Comparison of ENCODE assay signal across 23 cellular contexts in genomic region chr3:197858133-197858532, GRCh38.
DNase-seq lines count a peak whose midpoint lies in the region; ATAC-seq, FAIRE-seq and TF ChIP-seq lines count a peak whose summit lies in the region.
"Had no signal": no experiment of that assay in that cellular context is flagged by ENCODE, and none has a peak within 500 bp of the region (broad histone marks: within the 10 kb centered on the region; RNA-seq: fewer than 3 reads in every experiment).

No MANE protein-coding gene starts in this region.

- no peaks in the 10 kb centered on the region for H4K20me1 ChIP-seq in GM12878 (ENCODE audit: control insufficient read depth, insufficient read depth)

- H3K4me1 ChIP-seq in HUES6 (ENCODE audit: control insufficient read depth, insufficient read depth, low read length) (peaks cover 43% of the 10 kb centered on the region), GM12878 (ENCODE audit: control insufficient read depth, insufficient read depth, low read length) (no peaks in the 10 kb centered on the region; the same call in 1 of the 2 replicates), upper lobe of left lung (no peaks in the 10 kb centered on the region)

- in situ Hi-C loops in GM12878 (cut with MboI): no loop called here

- TF ChIP-seq CTCF in GM12865 (IDR thresholded peaks at IDR 0.05; ENCODE audit: insufficient read depth, low read depth, low read length, missing control alignments) (no peak), GM12878 (IDR thresholded peaks at IDR 0.05 in 2 of 3, conservative IDR thresholded peaks at IDR 0.05 in 1 of 3; ENCODE audit: control insufficient read depth in 2 of 3, extremely low read depth in 1 of 3, insufficient read depth in 1 of 3, low read depth in 3 of 3, low read length in 3 of 3) (no peak), upper lobe of left lung (IDR thresholded peaks at IDR 0.05) (no peak)

- TF ChIP-seq POLR2A in GM12878 (IDR thresholded peaks at IDR 0.05; ENCODE audit: low read depth, low read length) (no peak), upper lobe of left lung (IDR thresholded peaks at IDR 0.05) (no peak)

- 71% methylated on average over 3 of the region's 3 CpGs for WGBS in GM12878 (ENCODE audit: insufficient coverage, insufficient replicate concordance, low lambda C conversion rate, missing lambda C conversion rate)
- WGBS in upper lobe of left lung, 2 donors: 87 to 92% methylated on average over 3 of the region's 3 CpGs

- H3K36me3 ChIP-seq in HUES6 (ENCODE audit: control insufficient read depth, insufficient read depth, low read length): peaks cover 32% of the 10 kb centered on the region
- peaks cover 0 to 16% of the 10 kb centered on the region in 2 experiments; a peak in 3 of 4 replicates for H3K36me3 ChIP-seq in GM12878 (ENCODE audit: control insufficient read depth in 2 of 2, insufficient read depth in 2 of 2, low read length in 1 of 2)
- peaks cover 0 to 46% (median 23%) of the 10 kb centered on the region in 4 donors for H3K36me3 ChIP-seq in upper lobe of left lung

- SMC1A ChIA-PET in GM12878 (lab: Charles Lee; ENCODE audit: uncharacterized antibody, unreplicated experiment): interaction anchor here (0.8 to 2.4 kb wide), 3 partner anchors 10 to 55 kb away, joined by 3 to 7 read pairs (median 4); no protein-coding TSS in a partner anchor

- 0 out of 2 replicates have a peak overlapping the region, but pooled peaks have one; percentile 36 for H3K27ac ChIP-seq in HUES6 (ENCODE audit: low read depth, low read length)
- H3K27ac ChIP-seq in GM12878 (ENCODE audit: control insufficient read depth, insufficient read depth): no peak overlapping the region
- no peak overlapping the region for H3K27ac ChIP-seq in upper lobe of left lung

- peak overlapping the region; percentile 82 for H3K4me3 Mint-ChIP-seq in stimulated activated memory B cell treated with anti-CD40 and anti-IgM and Interleukin-4, amounts not matched to agents 10 μg/mL and 1 μg/mL and 100 μg/mL, for 72 hours
- H3K4me3 Mint-ChIP-seq: B cell, CD14-positive monocyte had no signal

- H3K9ac ChIP-seq in HUES6 (ENCODE audit: low read length) (no peak overlapping the region), GM12878 (ENCODE audit: control insufficient read depth, insufficient read depth, low read length) (no peak overlapping the region)

- ATAC-seq in GM12878 (peak; percentile 86), upper lobe of left lung (ENCODE audit: low FRiP score in 2 of 2) (no peak), GM19452 (IDR thresholded peaks at IDR 0.05; ENCODE audit: unreplicated experiment) (no peak)
- ATAC-seq in stimulated activated memory B cell treated with anti-CD40 and anti-IgM and Interleukin-4, amounts not matched to agents 10 μg/mL and 1 μg/mL and 100 μg/mL, for 72 hours: peak; percentile 86
- ATAC-seq: HCT116, Right ventricle myocardium inferior had no signal

- TF ChIP-seq RAD21 in GM12878 (IDR thresholded peaks at IDR 0.05; ENCODE audit: insufficient read depth, low read depth, low read length): no peak

- BruUV-seq in GM12878 (replicated peaks; lab: Mats Ljungman, UMichigan): no TSS peak

- no peaks in the 10 kb centered on the region for H3K79me2 ChIP-seq in GM12878 (ENCODE audit: control insufficient read depth, insufficient read depth, low read length)

- no peaks in the 10 kb centered on the region for H3K9me3 Mint-ChIP-seq in stimulated activated memory B cell treated with anti-CD40 and anti-IgM and Interleukin-4, amounts not matched to agents 10 μg/mL and 1 μg/mL and 100 μg/mL, for 72 hours

- H3K9me3 ChIP-seq in HUES6 (ENCODE audit: control insufficient read depth, insufficient read depth, low read depth, low read length) (no peaks in the 10 kb centered on the region), GM12878 (replicated peaks; ENCODE audit: control insufficient read depth, insufficient read depth, low read length) (peaks cover 5% of the 10 kb centered on the region; the same call in 1 of the 3 replicates), upper lobe of left lung (no peaks in the 10 kb centered on the region)
- H3K9me3 ChIP-seq: MG63 had no signal

- FAIRE-seq in GM12878 (lab: Jason Lieb, UNC): no peak
- FAIRE-seq: A204.1, D721Med had no signal

- DNase-seq in GM12865 (ENCODE audit: low read depth): peak; percentile 9
- DNase-seq in GM12878 (ENCODE audit: low read depth, low spot score): no peak
- no peak for DNase-seq in upper lobe of left lung
- DNase-seq in hepatic stellate cell (ENCODE audit: low spot score): no peak
- DNase-seq: DMS53, GDM1, Kasumi-1, MG63, NCI-H1436, NCI-H187 treated with DMSO at 0.1 percent for 48 hours, NCI-H2107, NCI-H446 treated with DMSO at 0.1 percent for 48 hours, NCI-H526 treated with DMSO at 0.1 percent for 48 hours, SW 1271 had no signal

- H3K27ac Mint-ChIP-seq in stimulated activated memory B cell treated with anti-CD40 and anti-IgM and Interleukin-4, amounts not matched to agents 10 μg/mL and 1 μg/mL and 100 μg/mL, for 72 hours: peak overlapping the region; percentile 87

- H2AFZ ChIP-seq in GM12878 (ENCODE audit: control insufficient read depth, low read depth, low read length): no peak overlapping the region

- peaks cover 73% of the 10 kb centered on the region for H3K36me3 Mint-ChIP-seq in stimulated activated memory B cell treated with anti-CD40 and anti-IgM and Interleukin-4, amounts not matched to agents 10 μg/mL and 1 μg/mL and 100 μg/mL, for 72 hours

- RAD21 ChIA-PET in GM12878 (lab: Charles Lee; ENCODE audit: unreplicated experiment): no interaction called here

- no peak for TF ChIP-seq EP300 in GM12878 (IDR thresholded peaks at IDR 0.05; ENCODE audit: borderline replicate concordance in 1 of 2, control insufficient read depth in 1 of 2, low read depth in 2 of 2, low read length in 2 of 2)
- TF ChIP-seq EP300 in upper lobe of left lung (IDR thresholded peaks at IDR 0.05): no peak

- CTCF ChIA-PET in GM12878 (lab: Yijun Ruan, JAX): interaction anchor here (0.6 to 1.6 kb wide), 4 partner anchors 10 to 110 kb away, joined by 3 to 5 read pairs (median 3); partner anchors contain the start of gene LRCH3

- H3K4me1 Mint-ChIP-seq in stimulated activated memory B cell treated with anti-CD40 and anti-IgM and Interleukin-4, amounts not matched to agents 10 μg/mL and 1 μg/mL and 100 μg/mL, for 72 hours: peaks cover 23% of the 10 kb centered on the region
- H3K4me1 Mint-ChIP-seq: CD14-positive monocyte had no signal

- intact Hi-C loops in GM12878 (cut with micrococcal nuclease; ENCODE audit: unreplicated experiment): no loop called here

- H3K4me2 ChIP-seq in GM12878 (ENCODE audit: control insufficient read depth, insufficient read depth): no peak overlapping the region

- no peaks in the 10 kb centered on the region for H3K27me3 ChIP-seq in HUES6 (ENCODE audit: control insufficient read depth, insufficient read depth, low read length)
- no peaks in the 10 kb centered on the region for H3K27me3 ChIP-seq in GM12878 (replicated peaks in 1 of 2; ENCODE audit: control insufficient read depth in 2 of 2, insufficient read depth in 2 of 2, low read length in 1 of 2)
- no peaks in the 10 kb centered on the region for H3K27me3 ChIP-seq in upper lobe of left lung
- H3K27me3 ChIP-seq: MG63 had no signal

- H3K27me3 Mint-ChIP-seq in stimulated activated memory B cell treated with anti-CD40 and anti-IgM and Interleukin-4, amounts not matched to agents 10 μg/mL and 1 μg/mL and 100 μg/mL, for 72 hours: no peaks in the 10 kb centered on the region
- H3K27me3 Mint-ChIP-seq: B cell had no signal

- POLR2A ChIA-PET in GM12878 (lab: Charles Lee): no interaction called here

- H3K4me3 ChIP-seq in GM12865 (ENCODE audit: low read depth, low read length) (no peak overlapping the region), HUES6 (ENCODE audit: low read depth, low read length) (no peak overlapping the region), GM12878 (no peak overlapping the region), upper lobe of left lung (no peak overlapping the region)
- H3K4me3 ChIP-seq: MG63 had no signal

TF ChIP-seq in GM12878, 131 proteins besides CTCF, POLR2A, EP300 and RAD21:
- peak; percentile 44; the same call in 1 of the 2 replicates for TF ChIP-seq SPI1 (IDR thresholded peaks at IDR 0.05; ENCODE audit: borderline replicate concordance, insufficient read depth, low read depth, low read length)
- TF ChIP-seq SUZ12 (IDR thresholded peaks at IDR 0.05; ENCODE audit: unreplicated experiment): no peak
- TF ChIP-seq MTA2 (IDR thresholded peaks at IDR 0.05; ENCODE audit: low read depth): peak; percentile 31; the same call in 1 of the 2 replicates
- TF ChIP-seq SUPT20H (IDR thresholded peaks at IDR 0.05; ENCODE audit: borderline replicate concordance, control insufficient read depth, low read depth, low read length): no peak
- peak; percentile 33; the same call in 1 of the 2 replicates for TF ChIP-seq JUNB (IDR thresholded peaks at IDR 0.05)

Comparison
In these comparisons a context has a peak if more than half of its experiments do, and no peak if none do; other contexts are left out.
1. ATAC-seq: peak in GM12878 (single experiment) and stimulated activated memory B cell treated with anti-CD40 and anti-IgM and Interleukin-4, amounts not matched to agents 10 μg/mL and 1 μg/mL and 100 μg/mL, for 72 hours (single experiment); none in upper lobe of left lung (0 of 2) and GM19452 (single experiment).